26 cellular contexts compared by ENCODE assay signal in the genomic region with DNA sequence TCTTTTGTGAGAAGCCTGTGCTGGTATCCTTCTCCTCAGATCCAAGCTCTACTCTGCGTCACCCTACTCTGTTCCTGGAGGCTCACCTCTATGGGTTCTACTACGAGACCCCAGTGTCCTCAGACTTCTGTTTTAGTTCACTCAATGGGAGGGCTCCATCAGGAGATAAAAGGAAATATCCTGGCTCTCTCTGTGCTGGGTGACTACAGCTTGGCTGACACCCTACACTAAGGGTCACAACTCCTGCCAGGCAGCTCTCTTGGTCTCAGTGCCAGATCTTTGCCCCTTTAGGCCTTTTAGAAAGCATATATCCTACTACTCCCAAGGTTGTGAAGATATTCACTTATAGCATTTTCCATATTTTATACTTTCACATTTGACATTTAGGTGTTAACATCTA.
"Had no signal": no experiment of that assay in that cellular context is flagged by ENCODE, and none has a peak within 500 bp of the region (broad histone marks: within the 10 kb centered on the region; RNA-seq: fewer than 3 reads in every experiment).

No MANE protein-coding gene starts in this region.

- H3K27ac ChIP-seq: coronary artery, esophagus squamous epithelium, neutrophil, pancreas, right lobe of liver, testis, tibial artery had no signal

- H3K27me3 Mint-ChIP-seq: naive thymus-derived CD8-positive, alpha-beta T cell; type B pancreatic cell had no signal

- H3K4me1 ChIP-seq: esophagus squamous epithelium, pancreas, right lobe of liver, testis, tibial artery had no signal

- H3K27me3 ChIP-seq: esophagus squamous epithelium, neutrophil, pancreas, right lobe of liver, testis, tibial artery had no signal

- H3K9me3 ChIP-seq: esophagus squamous epithelium, neutrophil, pancreas, right lobe of liver, testis, tibial artery had no signal

- H3K27ac Mint-ChIP-seq: type B pancreatic cell had no signal

- H3K4me1 Mint-ChIP-seq: immature natural killer cell; naive thymus-derived CD8-positive, alpha-beta T cell; neural crest cell had no signal

- H3K4me3 Mint-ChIP-seq: immature natural killer cell; naive thymus-derived CD8-positive, alpha-beta T cell; neural crest cell; type B pancreatic cell had no signal

- H3K4me3 ChIP-seq: coronary artery, esophagus squamous epithelium, pancreas, right lobe of liver, testis, tibial artery had no signal

- ATAC-seq: naive thymus-derived CD8-positive, alpha-beta T cell; pancreas; right lobe of liver; stimulated activated naive CD8-positive, alpha-beta T cell treated with anti-CD3 and anti-CD28 coated beads, Interleukin-15, Interleukin-2, amounts not matched to agents 100 U/mL and 50 U/mL, for 24 hours had no signal

- H3K9me3 Mint-ChIP-seq: immature natural killer cell; naive thymus-derived CD8-positive, alpha-beta T cell; type B pancreatic cell had no signal

- DNase-seq: dermis blood vessel endothelial cell; effector memory CD4-positive, alpha-beta T cell; erythroblast; esophagus squamous epithelium; foreskin melanocyte; glutamatergic neuron; hypothalamus; immature natural killer cell; islet precursor cell; kidney glomerular epithelial cell; mesendoderm; naive thymus-derived CD8-positive, alpha-beta T cell; pancreas; retina; right lobe of liver; small intestine; stimulated activated CD4-positive, alpha-beta T cell treated with anti-CD3 and anti-CD28 coated beads, Interleukin-15, amount 100 ng/mL, for 24 hours; stimulated activated CD4-positive, alpha-beta T cell treated with anti-CD3 and anti-CD28 coated beads, Interleukin-2, amount 100 ng/mL, for 48 hours; stimulated activated naive CD8-positive, alpha-beta T cell treated with anti-CD3 and anti-CD28 coated beads, Interleukin-15, Interleukin-2, amounts not matched to agents 100 U/mL and 50 U/mL, for 24 hours; substantia nigra; testis; tibial artery had no signal
